In genomic region chr6:45532626-45533258, GRCh38 we compare ENCODE assay signal across 14 cellular contexts.
A peak's percentile ranks its signal among the peaks of the same experiment; 100 is the strongest.
DNase-seq lines count a peak whose midpoint lies in the region; ATAC-seq and TF ChIP-seq lines count a peak whose summit lies in the region.
"Had no signal": no experiment of that assay in that cellular context is flagged by ENCODE, and none has a peak within 500 bp of the region (broad histone marks: within the 10 kb centered on the region; RNA-seq: fewer than 3 reads in every experiment).

No MANE protein-coding gene starts in this region.

- peaks cover 11 to 39% of the 10 kb centered on the region in 2 donors for H3K36me3 Mint-ChIP-seq in activated T-cell treated with anti-CD3 and anti-CD28 coated beads, Interleukin-2, amount 50 U/mL, for 72 hours (ENCODE audit: insufficient read depth in 2 of 2)

- no peak overlapping the region for H3K27ac ChIP-seq in muscle layer of colon (ENCODE audit: low read depth, low read length)
- peak overlapping the region in 1 of 4 donors; percentile 10 for H3K27ac ChIP-seq in upper lobe of left lung
- H3K27ac ChIP-seq: RWPE1 had no signal

- peak overlapping the region; percentile 25 for H3K27ac Mint-ChIP-seq in activated T-cell treated with anti-CD3 and anti-CD28 coated beads, Interleukin-2, amount 50 U/mL, for 72 hours
- H3K27ac Mint-ChIP-seq: activated CD4-positive, alpha-beta T cell treated with anti-CD3 and anti-CD28 coated beads, Interleukin-2, amount 10 ng/mL, durations not matched to agents 7 days and 5 days; activated naive CD4-positive, alpha-beta T cell treated with anti-CD3 and anti-CD28 coated beads for 36 hours had no signal

- 33 to 39% methylated on average over 7 of the region's 7 CpGs for WGBS in upper lobe of left lung, 2 donors

- H3K4me3 Mint-ChIP-seq in activated T-cell treated with anti-CD3 and anti-CD28 coated beads, Interleukin-2, amount 50 U/mL, for 72 hours, result no peak overlapping the region
- H3K4me3 Mint-ChIP-seq: activated CD4-positive, alpha-beta T cell treated with anti-CD3 and anti-CD28 coated beads, Interleukin-2, amount 10 ng/mL, durations not matched to agents 7 days and 5 days; activated naive CD4-positive, alpha-beta T cell treated with anti-CD3 and anti-CD28 coated beads for 36 hours had no signal

- no peaks in the 10 kb centered on the region for H3K27me3 Mint-ChIP-seq in activated T-cell treated with anti-CD3 and anti-CD28 coated beads, Interleukin-2, amount 50 U/mL, for 72 hours (ENCODE audit: low read depth)
- H3K27me3 Mint-ChIP-seq: activated CD4-positive, alpha-beta T cell treated with anti-CD3 and anti-CD28 coated beads, Interleukin-2, amount 10 ng/mL, durations not matched to agents 7 days and 5 days had no signal

- no peaks in the 10 kb centered on the region for H3K4me1 Mint-ChIP-seq in activated T-cell treated with anti-CD3 and anti-CD28 coated beads, Interleukin-2, amount 50 U/mL, for 72 hours (ENCODE audit: low read depth)

- TF ChIP-seq EP300 in upper lobe of left lung (IDR thresholded peaks at IDR 0.05), result no peak

- ATAC-seq in activated T-cell treated with anti-CD3 and anti-CD28 coated beads, Interleukin-2, amount 50 U/mL, for 72 hours (replicated peaks in 1 of 2), result no peak
- peak in 1 of 2 donors; percentile 38 for ATAC-seq in upper lobe of left lung (ENCODE audit: low FRiP score in 2 of 2)

- TF ChIP-seq CTCF in epithelial cell of esophagus (IDR thresholded peaks at IDR 0.05; ENCODE audit: insufficient read depth, low read depth, low read length, missing control alignments) (no peak), upper lobe of left lung (IDR thresholded peaks at IDR 0.05) (no peak)

- peak overlapping the region; percentile 1 for H3K9ac ChIP-seq in muscle layer of colon (ENCODE audit: low read length)

- H3K27me3 ChIP-seq in muscle layer of colon (ENCODE audit: control insufficient read depth in 1 of 2, insufficient read depth in 2 of 2, low read length in 2 of 2), result no peaks in the 10 kb centered on the region
- no peaks in the 10 kb centered on the region for H3K27me3 ChIP-seq in upper lobe of left lung

- no peak for DNase-seq in activated T-cell treated with anti-CD3 and anti-CD28 coated beads, Interleukin-2, amount 50 U/mL, for 72 hours
- DNase-seq in activated T-cell treated with anti-CD3 and anti-CD28 coated beads, Interleukin-2, amount 50 U/mL, for 1 hour, result no peak
- peak; percentile 6 for DNase-seq in epithelial cell of esophagus (ENCODE audit: low read depth)
- no peak for DNase-seq in upper lobe of left lung
- no peak for DNase-seq in SHP77 (lab: John Stamatoyannopoulos, UW)
- no peak for DNase-seq in SHP77 treated with DMSO at 0.1 percent for 48 hours (lab: John Stamatoyannopoulos, UW)
- no peak for DNase-seq in SKM-1 treated with dmso at 0.1 percent for 144 hours (lab: John Stamatoyannopoulos, UW; ENCODE audit: unreplicated experiment)
- DNase-seq: activated CD4-positive, alpha-beta T cell treated with anti-CD3 and anti-CD28 coated beads, Interleukin-2, amount 10 ng/mL, durations not matched to agents 7 days and 5 days; activated naive CD4-positive, alpha-beta T cell treated with anti-CD3 and anti-CD28 coated beads for 36 hours; GF-D8; KG1; kidney had no signal

- H3K9me3 Mint-ChIP-seq in activated T-cell treated with anti-CD3 and anti-CD28 coated beads, Interleukin-2, amount 50 U/mL, for 72 hours, result no peaks in the 10 kb centered on the region

- H3K4me1 ChIP-seq in muscle layer of colon (ENCODE audit: insufficient read depth, low read length) (peaks cover 5% of the 10 kb centered on the region), upper lobe of left lung (no peaks in the 10 kb centered on the region)

- H3K4me3 ChIP-seq in epithelial cell of esophagus (ENCODE audit: low read length) (peak overlapping the region; percentile 28), muscle layer of colon (ENCODE audit: low read depth in 1 of 2, low read length in 2 of 2) (peak overlapping the region; percentile 6 to 35), upper lobe of left lung (peak overlapping the region in 3 of 4 donors; percentile 6 to 26 (median 18))

- H3K36me3 ChIP-seq in muscle layer of colon (ENCODE audit: insufficient read depth, low read length) (no peaks in the 10 kb centered on the region), upper lobe of left lung (no peaks in the 10 kb centered on the region)

- no peak for TF ChIP-seq POLR2A in upper lobe of left lung (IDR thresholded peaks at IDR 0.05)

- H3K9me3 ChIP-seq in muscle layer of colon (ENCODE audit: low read length) (no peaks in the 10 kb centered on the region), upper lobe of left lung (no peaks in the 10 kb centered on the region)
